ENCODE assay signal across 2 cellular contexts in the genomic region with DNA sequence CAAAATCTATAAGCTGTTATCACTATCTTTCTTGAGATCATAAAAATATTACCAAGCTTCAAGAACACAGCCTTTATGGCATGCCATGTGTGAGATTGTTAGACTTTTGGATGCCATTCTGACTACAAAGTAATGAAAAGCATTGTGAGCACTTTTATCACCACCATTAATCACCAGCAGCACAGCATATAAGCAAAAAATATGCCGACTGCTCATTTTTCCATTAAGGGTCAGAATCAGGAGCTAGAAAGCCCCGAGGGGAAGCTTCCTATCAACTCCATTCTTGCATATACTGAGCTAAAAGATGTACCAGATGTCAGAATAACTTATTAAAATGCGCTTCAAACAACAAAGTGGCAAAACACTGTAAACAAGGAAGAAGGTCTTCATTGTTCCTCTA.
TF ChIP-seq lines count a peak whose summit lies in the region.

No MANE protein-coding gene starts in this region.

TF ChIP-seq in IMR-90, 13 proteins besides CTCF, POLR2A, EP300 and RAD21:
- peak; percentile 49 for TF ChIP-seq MAFK (IDR thresholded peaks at IDR 0.05; ENCODE audit: low read depth, low read length)
- no peak for TF ChIP-seq MXI1 (IDR thresholded peaks at IDR 0.05; ENCODE audit: borderline replicate concordance, low read depth, low read length)

TF ChIP-seq in GM12878, 131 proteins besides CTCF, POLR2A, EP300 and RAD21:
- TF ChIP-seq, protein P1, sequence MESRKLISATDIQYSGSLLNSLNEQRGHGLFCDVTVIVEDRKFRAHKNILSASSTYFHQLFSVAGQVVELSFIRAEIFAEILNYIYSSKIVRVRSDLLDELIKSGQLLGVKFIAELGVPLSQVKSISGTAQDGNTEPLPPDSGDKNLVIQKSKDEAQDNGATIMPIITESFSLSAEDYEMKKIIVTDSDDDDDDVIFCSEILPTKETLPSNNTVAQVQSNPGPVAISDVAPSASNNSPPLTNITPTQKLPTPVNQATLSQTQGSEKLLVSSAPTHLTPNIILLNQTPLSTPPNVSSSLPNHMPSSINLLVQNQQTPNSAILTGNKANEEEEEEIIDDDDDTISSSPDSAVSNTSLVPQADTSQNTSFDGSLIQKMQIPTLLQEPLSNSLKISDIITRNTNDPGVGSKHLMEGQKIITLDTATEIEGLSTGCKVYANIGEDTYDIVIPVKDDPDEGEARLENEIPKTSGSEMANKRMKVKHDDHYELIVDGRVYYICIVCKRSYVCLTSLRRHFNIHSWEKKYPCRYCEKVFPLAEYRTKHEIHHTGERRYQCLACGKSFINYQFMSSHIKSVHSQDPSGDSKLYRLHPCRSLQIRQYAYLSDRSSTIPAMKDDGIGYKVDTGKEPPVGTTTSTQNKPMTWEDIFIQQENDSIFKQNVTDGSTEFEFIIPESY (IDR thresholded peaks at IDR 0.05), result no peak
- TF ChIP-seq BRCA1 (IDR thresholded peaks at IDR 0.05; ENCODE audit: low read depth, low read length) (no peak), NBN (IDR thresholded peaks at IDR 0.05) (no peak), TCF7 (IDR thresholded peaks at IDR 0.05; ENCODE audit: borderline replicate concordance) (no peak), KDM1A (IDR thresholded peaks at IDR 0.05; ENCODE audit: borderline replicate concordance) (no peak), ZNF622 (IDR thresholded peaks at IDR 0.05) (no peak), YY1 (IDR thresholded peaks at IDR 0.05; ENCODE audit: low read depth, low read length) (no peak), ZNF24 (IDR thresholded peaks at IDR 0.05) (no peak), HCFC1 (IDR thresholded peaks at IDR 0.05; ENCODE audit: low read length) (no peak)
- TF ChIP-seq, protein P2, sequence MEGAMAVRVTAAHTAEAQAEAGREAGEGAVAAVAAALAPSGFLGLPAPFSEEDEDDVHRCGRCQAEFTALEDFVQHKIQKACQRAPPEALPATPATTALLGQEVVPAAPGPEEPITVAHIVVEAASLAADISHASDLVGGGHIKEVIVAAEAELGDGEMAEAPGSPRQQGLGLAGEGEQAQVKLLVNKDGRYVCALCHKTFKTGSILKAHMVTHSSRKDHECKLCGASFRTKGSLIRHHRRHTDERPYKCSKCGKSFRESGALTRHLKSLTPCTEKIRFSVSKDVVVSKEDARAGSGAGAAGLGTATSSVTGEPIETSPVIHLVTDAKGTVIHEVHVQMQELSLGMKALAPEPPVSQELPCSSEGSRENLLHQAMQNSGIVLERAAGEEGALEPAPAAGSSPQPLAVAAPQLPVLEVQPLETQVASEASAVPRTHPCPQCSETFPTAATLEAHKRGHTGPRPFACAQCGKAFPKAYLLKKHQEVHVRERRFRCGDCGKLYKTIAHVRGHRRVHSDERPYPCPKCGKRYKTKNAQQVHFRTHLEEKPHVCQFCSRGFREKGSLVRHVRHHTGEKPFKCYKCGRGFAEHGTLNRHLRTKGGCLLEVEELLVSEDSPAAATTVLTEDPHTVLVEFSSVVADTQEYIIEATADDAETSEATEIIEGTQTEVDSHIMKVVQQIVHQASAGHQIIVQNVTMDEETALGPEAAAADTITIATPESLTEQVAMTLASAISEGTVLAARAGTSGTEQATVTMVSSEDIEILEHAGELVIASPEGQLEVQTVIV (IDR thresholded peaks at IDR 0.05; ENCODE audit: borderline replicate concordance, partially characterized antibody), result no peak
